12 cellular contexts compared by ENCODE assay signal in the genomic region with DNA sequence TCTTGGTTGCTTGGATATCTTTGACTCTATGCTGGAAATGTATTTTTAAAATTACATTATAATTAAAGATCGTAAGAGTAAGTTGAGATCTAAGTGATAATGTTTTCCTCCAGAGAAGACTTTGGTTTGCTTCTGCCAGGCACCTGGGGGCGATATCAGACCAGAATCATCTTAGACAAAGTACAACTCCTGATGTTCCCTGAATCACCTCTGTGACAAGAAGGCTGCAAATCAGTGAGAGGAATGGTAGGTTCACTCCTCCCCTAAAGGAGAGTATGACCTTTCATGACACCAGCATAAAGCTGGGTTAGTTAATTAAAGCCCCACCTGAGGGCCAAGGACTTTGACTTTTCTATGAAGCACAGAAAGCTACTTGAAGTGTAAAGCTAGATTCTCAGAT.
A peak's percentile ranks its signal among the peaks of the same experiment; 100 is the strongest.
DNase-seq lines count a peak whose midpoint lies in the region; ATAC-seq and TF ChIP-seq lines count a peak whose summit lies in the region.
"Had no signal": no experiment of that assay in that cellular context is flagged by ENCODE, and none has a peak within 500 bp of the region (broad histone marks: within the 10 kb centered on the region; RNA-seq: fewer than 3 reads in every experiment).

No MANE protein-coding gene starts in this region.

- H3K4me1 ChIP-seq in cardiac muscle cell (ENCODE audit: low read depth) = peaks cover 35% of the 10 kb centered on the region
- peaks cover 0 to 7% of the 10 kb centered on the region in 2 donors for H3K4me1 ChIP-seq in right atrium auricular region
- H3K4me1 ChIP-seq: Caco-2 had no signal

- DNase-seq in cardiac muscle cell (ENCODE audit: low read depth in 1 of 2, low spot score in 1 of 2) (peak in 1 of 2 donors; percentile 27), cardiac septum (ENCODE audit: low spot score) (no peak), SHP77 treated with DMSO at 0.1 percent for 48 hours (lab: John Stamatoyannopoulos, UW) (peak; percentile 13), right atrium auricular region (ENCODE audit: low spot score) (no peak), type B pancreatic cell (ENCODE audit: extremely low spot score, unreplicated experiment) (no peak), lower leg skin (ENCODE audit: low spot score in 2 of 2) (no peak), hippocampal formation (lab: John Stamatoyannopoulos, UW) (no peak)
- DNase-seq: naive thymus-derived CD4-positive, alpha-beta T cell; stomach had no signal

- H3K36me3 Mint-ChIP-seq in type B pancreatic cell = no peaks in the 10 kb centered on the region
- H3K36me3 Mint-ChIP-seq: activated naive CD4-positive, alpha-beta T cell treated with anti-CD3 and anti-CD28 coated beads, Interleukin-2, amount 50 U/mL, for 24 hours had no signal

- H3K27me3 ChIP-seq in cardiac muscle cell (no peaks in the 10 kb centered on the region), right atrium auricular region (no peaks in the 10 kb centered on the region)
- H3K27me3 ChIP-seq: stomach had no signal

- WGBS in lower leg skin, 2 donors = 39 to 55% methylated on average over 2 of the region's 2 CpGs

- peak; percentile 20 for TF ChIP-seq CTCF in cardiac muscle cell (IDR thresholded peaks at IDR 0.05; ENCODE audit: low read depth, low read length)
- TF ChIP-seq CTCF in right atrium auricular region (IDR thresholded peaks at IDR 0.05) = peak in 1 of 2 donors; percentile 36
- peak; percentile 35 for TF ChIP-seq CTCF in type B pancreatic cell (conservative IDR thresholded peaks at IDR 0.05)
- TF ChIP-seq CTCF in lower leg skin (IDR thresholded peaks at IDR 0.05) = no peak

- no peak overlapping the region for H3K27ac ChIP-seq in cardiac muscle cell
- peak overlapping the region; percentile 61 to 84 for H3K27ac ChIP-seq in right atrium auricular region

- H3K4me1 Mint-ChIP-seq in type B pancreatic cell (ENCODE audit: unreplicated experiment) = peaks cover 11% of the 10 kb centered on the region
- H3K4me1 Mint-ChIP-seq: activated naive CD4-positive, alpha-beta T cell treated with anti-CD3 and anti-CD28 coated beads, Interleukin-2, amount 50 U/mL, for 24 hours; naive thymus-derived CD4-positive, alpha-beta T cell had no signal

- intact Hi-C loops in cardiac septum (cut with DNase I) = no loop called here
- intact Hi-C loops in lower leg skin (cut with DNase I; ENCODE audit: low total_unique reads) = no loop called here

- no peak for TF ChIP-seq POLR2A in lower leg skin (IDR thresholded peaks at IDR 0.05)

- H3K9me3 ChIP-seq in cardiac muscle cell (ENCODE audit: low read depth) (no peaks in the 10 kb centered on the region), right atrium auricular region (no peaks in the 10 kb centered on the region)
- H3K9me3 ChIP-seq: Caco-2, stomach had no signal

- H3K36me3 ChIP-seq in cardiac muscle cell (no peaks in the 10 kb centered on the region), right atrium auricular region (no peaks in the 10 kb centered on the region)
- H3K36me3 ChIP-seq: stomach had no signal

- no peak overlapping the region for H3K27ac Mint-ChIP-seq in type B pancreatic cell
- H3K27ac Mint-ChIP-seq: activated naive CD4-positive, alpha-beta T cell treated with anti-CD3 and anti-CD28 coated beads, Interleukin-2, amount 50 U/mL, for 24 hours; naive thymus-derived CD4-positive, alpha-beta T cell had no signal

- H3K9me3 Mint-ChIP-seq in type B pancreatic cell = no peaks in the 10 kb centered on the region

- no peak overlapping the region for H3K4me3 Mint-ChIP-seq in type B pancreatic cell
- H3K4me3 Mint-ChIP-seq: activated naive CD4-positive, alpha-beta T cell treated with anti-CD3 and anti-CD28 coated beads, Interleukin-2, amount 50 U/mL, for 24 hours; naive thymus-derived CD4-positive, alpha-beta T cell had no signal

- no peak overlapping the region for H3K4me3 ChIP-seq in cardiac muscle cell
- H3K4me3 ChIP-seq in right atrium auricular region = peak overlapping the region; percentile 42 to 47
- H3K4me3 ChIP-seq in lower leg skin (ENCODE audit: low read depth, poor library complexity, severe bottlenecking) = no peak overlapping the region
- H3K4me3 ChIP-seq: stomach had no signal

- H3K27me3 Mint-ChIP-seq in type B pancreatic cell = no peaks in the 10 kb centered on the region

- no peak for ATAC-seq in GM19397 (IDR thresholded peaks at IDR 0.05; ENCODE audit: unreplicated experiment)
- ATAC-seq: naive thymus-derived CD4-positive, alpha-beta T cell had no signal

Comparison
In these comparisons a context has a peak if more than half of its experiments do, and no peak if none do; other contexts are left out.
1. H3K4me3 ChIP-seq: peak in right atrium auricular region (2 of 2); none in cardiac muscle cell (single experiment) and lower leg skin (single experiment).
2. CTCF ChIP-seq: peak in cardiac muscle cell (single experiment) and type B pancreatic cell (single experiment); none in lower leg skin (0 of 3).